ENCODE assay signal across 8 cellular contexts in the genomic region with DNA sequence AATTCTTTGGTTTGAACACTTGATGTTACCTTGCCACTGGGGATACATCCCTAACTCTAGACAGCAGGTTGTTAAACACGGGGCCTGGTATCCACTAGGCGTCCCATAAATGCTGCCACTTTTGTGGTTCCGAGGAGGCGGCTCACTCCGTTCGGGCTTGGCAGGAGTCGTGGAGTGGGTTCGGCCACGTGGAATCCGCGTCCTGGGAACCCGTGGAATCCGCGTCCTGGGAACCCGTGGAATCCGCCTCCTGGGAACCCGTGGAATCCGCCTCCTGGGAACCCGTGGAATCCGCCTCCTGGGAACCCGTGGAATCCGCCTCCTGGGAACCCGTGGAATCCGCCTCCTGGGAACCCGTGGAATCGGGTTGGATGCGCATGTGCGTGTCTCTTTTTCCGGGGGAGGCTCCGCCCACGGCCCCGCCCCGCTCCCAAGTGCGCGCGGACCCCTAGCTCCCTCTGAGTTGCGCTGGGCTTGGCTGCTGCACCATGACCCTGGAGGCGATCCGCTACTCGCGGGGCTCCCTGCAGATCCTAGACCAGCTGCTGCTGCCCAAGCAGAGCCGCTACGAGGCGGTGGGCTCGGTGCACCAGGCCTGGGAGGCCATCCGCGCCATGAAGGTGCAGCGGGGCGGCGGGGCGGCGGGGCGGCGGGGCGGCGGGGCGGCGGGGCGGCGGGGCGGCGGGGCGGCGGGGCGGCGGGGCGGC. TPM values are rescaled to one million over a fixed set of nuclear protein-coding genes. Genes with fewer than 3 reads are reported as not detected.
DNase-seq lines count a peak whose midpoint lies in the region; ATAC-seq and TF ChIP-seq lines count a peak whose summit lies in the region.

Gene MRI1 (plus strand): TSS at position 422 of the 707 bp plus-strand sequence. CDS start 67 bp downstream, at position 489.

- H3K9me3 Mint-ChIP-seq in activated T-helper 2 cell treated with anti-CD3 and anti-CD28 coated beads, Interferon-gamma antibody, Interleukin-2, Interleukin-4, amounts not matched to agents 10 μg/mL and 5 μg/mL and 100 μg/mL, durations not matched to agents 14 hours and 24 hours and 36 hours, result no peaks in the 10 kb centered on the region
- H3K9me3 Mint-ChIP-seq in naive thymus-derived CD4-positive, alpha-beta T cell, result no peaks in the 10 kb centered on the region

- H3K27me3 ChIP-seq in HUES6 (ENCODE audit: control insufficient read depth, insufficient read depth, low read length) (no peaks in the 10 kb centered on the region), stomach (no peaks in the 10 kb centered on the region)
- H3K27me3 ChIP-seq in naive thymus-derived CD4-positive, alpha-beta T cell (ENCODE audit: control insufficient read depth in 2 of 2, insufficient read depth in 2 of 2, low read length in 2 of 2), result no peaks in the 10 kb centered on the region

- peak within 1 kb of the TSS; percentile 87 for H3K27ac Mint-ChIP-seq in activated T-helper 2 cell treated with anti-CD3 and anti-CD28 coated beads, Interferon-gamma antibody, Interleukin-2, Interleukin-4, amounts not matched to agents 10 μg/mL and 5 μg/mL and 100 μg/mL, durations not matched to agents 14 hours and 24 hours and 36 hours
- H3K27ac Mint-ChIP-seq in naive thymus-derived CD4-positive, alpha-beta T cell, result peak within 1 kb of the TSS; percentile 82 to 94 (median 89)

- H3K4me1 Mint-ChIP-seq in activated T-helper 2 cell treated with anti-CD3 and anti-CD28 coated beads, Interferon-gamma antibody, Interleukin-2, Interleukin-4, amounts not matched to agents 10 μg/mL and 5 μg/mL and 100 μg/mL, durations not matched to agents 14 hours and 24 hours and 36 hours (ENCODE audit: low read depth), result peaks cover 16% of the 10 kb centered on the region
- H3K4me1 Mint-ChIP-seq in naive thymus-derived CD4-positive, alpha-beta T cell, result peaks cover 8 to 25% (median 18%) of the 10 kb centered on the region in 7 donors

- peak; percentile 39 for DNase-seq in activated T-helper 2 cell treated with anti-CD3 and anti-CD28 coated beads, Interferon-gamma antibody, Interleukin-2, Interleukin-4, amounts not matched to agents 10 μg/mL and 5 μg/mL and 100 μg/mL, durations not matched to agents 14 hours and 24 hours and 36 hours (ENCODE audit: low spot score)
- DNase-seq in fibroblast of mammary gland (ENCODE audit: low read depth), result peak; percentile 61
- peak; percentile 23 to 70 (median 43) for DNase-seq in naive thymus-derived CD4-positive, alpha-beta T cell
- DNase-seq in stomach, result peak; percentile 82

- no peaks in the 10 kb centered on the region for H3K27me3 Mint-ChIP-seq in activated T-helper 2 cell treated with anti-CD3 and anti-CD28 coated beads, Interferon-gamma antibody, Interleukin-2, Interleukin-4, amounts not matched to agents 10 μg/mL and 5 μg/mL and 100 μg/mL, durations not matched to agents 14 hours and 24 hours and 36 hours (ENCODE audit: low read depth)
- H3K27me3 Mint-ChIP-seq in naive thymus-derived CD4-positive, alpha-beta T cell, result no peaks in the 10 kb centered on the region

- H3K9me3 ChIP-seq in HUES6 (ENCODE audit: control insufficient read depth, insufficient read depth, low read depth, low read length) (no peaks in the 10 kb centered on the region), stomach (no peaks in the 10 kb centered on the region)
- H3K9me3 ChIP-seq in naive thymus-derived CD4-positive, alpha-beta T cell (ENCODE audit: control insufficient read depth in 2 of 3, low read length in 3 of 3), result no peaks in the 10 kb centered on the region

- POLR2A ChIA-PET in naive thymus-derived CD4-positive, alpha-beta T cell (lab: Charles Lee), result interaction anchor here (1.4 kb wide), 3 partner anchors 9 to 242 kb away, joined by 3 to 12 read pairs (median 6); partner anchors contain the start of genes C19orf53 and RFX1

- intact Hi-C loops in activated T-helper 2 cell treated with anti-CD3 and anti-CD28 coated beads, Interferon-gamma antibody, Interleukin-2, Interleukin-4, amounts not matched to agents 10 μg/mL and 5 μg/mL and 100 μg/mL, durations not matched to agents 14 hours and 24 hours and 36 hours (cut with micrococcal nuclease), result no loop called here
- intact Hi-C loops in naive thymus-derived CD4-positive, alpha-beta T cell (cut with micrococcal nuclease), result loop anchor here (1.0 to 2.0 kb wide), 2 partner anchors 15 to 17 kb away; a partner anchor contains a TSS
- intact Hi-C loops in stomach (cut with DNase I; ENCODE audit: low total_unique reads), result no loop called here

- peak; percentile 85 for ATAC-seq in naive thymus-derived CD4-positive, alpha-beta T cell
- no peak for ATAC-seq in HG03432 (IDR thresholded peaks at IDR 0.05; ENCODE audit: unreplicated experiment)

- H3K9ac ChIP-seq in HUES6 (ENCODE audit: low read length), result peak within 1 kb of the TSS; percentile 88

- H3K4me3 Mint-ChIP-seq in activated T-helper 2 cell treated with anti-CD3 and anti-CD28 coated beads, Interferon-gamma antibody, Interleukin-2, Interleukin-4, amounts not matched to agents 10 μg/mL and 5 μg/mL and 100 μg/mL, durations not matched to agents 14 hours and 24 hours and 36 hours (ENCODE audit: low read depth), result peak within 1 kb of the TSS; percentile 94
- peak within 1 kb of the TSS; percentile 76 to 94 (median 90) for H3K4me3 Mint-ChIP-seq in naive thymus-derived CD4-positive, alpha-beta T cell

- CTCF ChIA-PET in naive thymus-derived CD4-positive, alpha-beta T cell (lab: Charles Lee), result no interaction called here

- TF ChIP-seq EP300 in stomach (IDR thresholded peaks at IDR 0.05), result no peak

- TF ChIP-seq CTCF in fibroblast of mammary gland (conservative IDR thresholded peaks at IDR 0.05; ENCODE audit: control insufficient read depth, insufficient read depth, low read depth, low read length), result no peak
- no peak for TF ChIP-seq CTCF in stomach (IDR thresholded peaks at IDR 0.05)

- peaks cover 38% of the 10 kb centered on the region for H3K36me3 ChIP-seq in HUES6 (ENCODE audit: control insufficient read depth, insufficient read depth, low read length)
- peaks cover 0 to 38% (median 3%) of the 10 kb centered on the region in 3 experiments for H3K36me3 ChIP-seq in naive thymus-derived CD4-positive, alpha-beta T cell (ENCODE audit: control insufficient read depth in 2 of 3, insufficient read depth in 3 of 3, low read length in 3 of 3)
- peaks cover 38 to 57% (median 54%) of the 10 kb centered on the region in 4 donors for H3K36me3 ChIP-seq in stomach

- TF ChIP-seq POLR2A in GM10847 (IDR thresholded peaks at IDR 0.05; ENCODE audit: extremely low read depth, insufficient read length) (peak; percentile 62), stomach (IDR thresholded peaks at IDR 0.05) (no peak)

- peaks cover 41% of the 10 kb centered on the region for H3K36me3 Mint-ChIP-seq in activated T-helper 2 cell treated with anti-CD3 and anti-CD28 coated beads, Interferon-gamma antibody, Interleukin-2, Interleukin-4, amounts not matched to agents 10 μg/mL and 5 μg/mL and 100 μg/mL, durations not matched to agents 14 hours and 24 hours and 36 hours (ENCODE audit: low read depth)
- H3K36me3 Mint-ChIP-seq in naive thymus-derived CD4-positive, alpha-beta T cell, result peaks cover 0 to 15% (median 4%) of the 10 kb centered on the region in 5 donors

- peak within 1 kb of the TSS; percentile 72 for H3K4me3 ChIP-seq in HUES6 (ENCODE audit: low read depth, low read length)
- H3K4me3 ChIP-seq in fibroblast of mammary gland (ENCODE audit: control insufficient read depth, low read depth, low read length), result peak within 1 kb of the TSS; percentile 69
- H3K4me3 ChIP-seq in naive thymus-derived CD4-positive, alpha-beta T cell (ENCODE audit: low read length), result peak within 1 kb of the TSS; percentile 67
- H3K4me3 ChIP-seq in stomach, result peak within 1 kb of the TSS; percentile 70 to 89 (median 84)

- H3K4me1 ChIP-seq in HUES6 (ENCODE audit: control insufficient read depth, insufficient read depth, low read length) (peaks cover 10% of the 10 kb centered on the region; the same call in 1 of the 2 replicates), stomach (peaks cover 11 to 32% (median 22%) of the 10 kb centered on the region in 4 donors)
- H3K4me1 ChIP-seq in naive thymus-derived CD4-positive, alpha-beta T cell (ENCODE audit: control insufficient read depth in 2 of 2, insufficient read depth in 2 of 2, low read length in 2 of 2), result peaks cover 0 to 11% of the 10 kb centered on the region in 2 donors

- 1 to 39% (median 21%) methylated on average over 20 to 61 of the region's 67 CpGs for WGBS in stomach, 5 donors

- H3K27ac ChIP-seq in HUES6 (ENCODE audit: low read depth, low read length), result no peak within 1 kb of the TSS
- H3K27ac ChIP-seq in naive thymus-derived CD4-positive, alpha-beta T cell (ENCODE audit: low read depth, low read length), result peak within 1 kb of the TSS; percentile 84
- H3K27ac ChIP-seq in stomach, result peak within 1 kb of the TSS; percentile 64 to 89 (median 85)

RNA-seq across cellular contexts. Expression of gene MRI1, which starts in this region (rescaled TPM):
- polyA plus RNA-seq in PFSK-1 (2012; ENCODE audit: insufficient read length, low read depth), result 64.5 TPM
- 41.6 and 42.3 TPM in 2 replicates for total RNA-seq in activated T-helper 2 cell treated with anti-CD3 and anti-CD28 coated beads, Interferon-gamma antibody, Interleukin-2, Interleukin-4, amounts not matched to agents 10 μg/mL and 5 μg/mL and 100 μg/mL, durations not matched to agents 14 hours and 24 hours and 36 hours
- total RNA-seq in naive thymus-derived CD4-positive, alpha-beta T cell, result 10 to 100 TPM; 29.1 to 56.2 (median 49.2) TPM
- 10 to 100 TPM in 1 of 2 donors, 1 to 10 TPM in 1; 7.1 to 22.4 TPM for polyA plus RNA-seq in naive thymus-derived CD4-positive, alpha-beta T cell
- 100 to 1,000 TPM in 1 of 5 donors, 10 to 100 TPM in 4; 24.4 to 249 (median 48.7) TPM for total RNA-seq in stomach
- 10 to 100 TPM in 1 of 3 donors, 1 to 10 TPM in 2; 7.3 to 28.5 (median 9.6) TPM for polyA plus RNA-seq in stomach

Comparison
In these comparisons a context has a peak if more than half of its experiments do, and no peak if none do; other contexts are left out.
1. intact Hi-C loops: an anchor here in naive thymus-derived CD4-positive, alpha-beta T cell (1.0 to 2.0 kb wide); none called in activated T-helper 2 cell treated with anti-CD3 and anti-CD28 coated beads, Interferon-gamma antibody, Interleukin-2, Interleukin-4, amounts not matched to agents 10 μg/mL and 5 μg/mL and 100 μg/mL, durations not matched to agents 14 hours and 24 hours and 36 hours and stomach.